In genomic region chr5:57887851-57888621, GRCh38 we compare ENCODE assay signal across 8 cellular contexts.
A peak's percentile ranks its signal among the peaks of the same experiment; 100 is the strongest.
DNase-seq lines count a peak whose midpoint lies in the region; ATAC-seq and TF ChIP-seq lines count a peak whose summit lies in the region.

No MANE protein-coding gene starts in this region.

- no peaks in the 10 kb centered on the region for H3K36me3 Mint-ChIP-seq in activated CD4-positive, alpha-beta T cell treated with anti-CD3 and anti-CD28 coated beads, Interleukin-2, amount 10 ng/mL, durations not matched to agents 7 days and 5 days (ENCODE audit: low read depth)

- no peak overlapping the region for H3K4me3 Mint-ChIP-seq in activated CD4-positive, alpha-beta T cell treated with anti-CD3 and anti-CD28 coated beads, Interleukin-2, amount 10 ng/mL, durations not matched to agents 7 days and 5 days

- no peak overlapping the region for H3K27ac Mint-ChIP-seq in activated CD4-positive, alpha-beta T cell treated with anti-CD3 and anti-CD28 coated beads, Interleukin-2, amount 10 ng/mL, durations not matched to agents 7 days and 5 days

- TF ChIP-seq CTCF in GM10266 (IDR thresholded peaks at IDR 0.05; ENCODE audit: control insufficient read depth, insufficient read depth, low read depth, missing control alignments), result no peak

- POLR2A ChIA-PET in activated CD4-positive, alpha-beta T cell treated with anti-CD3 and anti-CD28 coated beads, Interleukin-2, amount 10 ng/mL, durations not matched to agents 7 days and 5 days (lab: Charles Lee), result interaction anchor here (0.5 kb wide), 1 partner anchor 571 kb away, joined by 3 read pairs; no protein-coding TSS in a partner anchor

- ATAC-seq in GM21390 (IDR thresholded peaks at IDR 0.05; ENCODE audit: unreplicated experiment), result no peak

- no peaks in the 10 kb centered on the region for H3K9me3 Mint-ChIP-seq in activated CD4-positive, alpha-beta T cell treated with anti-CD3 and anti-CD28 coated beads, Interleukin-2, amount 10 ng/mL, durations not matched to agents 7 days and 5 days

- peaks cover 2% of the 10 kb centered on the region for H3K27me3 Mint-ChIP-seq in activated CD4-positive, alpha-beta T cell treated with anti-CD3 and anti-CD28 coated beads, Interleukin-2, amount 10 ng/mL, durations not matched to agents 7 days and 5 days

- CTCF ChIA-PET in activated CD4-positive, alpha-beta T cell treated with anti-CD3 and anti-CD28 coated beads, Interleukin-2, amount 10 ng/mL, durations not matched to agents 7 days and 5 days (lab: Charles Lee), result no interaction called here

- no peaks in the 10 kb centered on the region for H3K4me1 Mint-ChIP-seq in activated CD4-positive, alpha-beta T cell treated with anti-CD3 and anti-CD28 coated beads, Interleukin-2, amount 10 ng/mL, durations not matched to agents 7 days and 5 days

- DNase-seq in activated CD4-positive, alpha-beta T cell treated with anti-CD3 and anti-CD28 coated beads for 48 hours, result peak; percentile 8
- DNase-seq in activated CD4-positive, alpha-beta T cell treated with anti-CD3 and anti-CD28 coated beads, Interleukin-2, amount 10 ng/mL, durations not matched to agents 7 days and 5 days, result no peak
- DNase-seq in NCI-H748 treated with DMSO at 0.1 percent for 48 hours (lab: John Stamatoyannopoulos, UW) (peak; percentile 62), dermis microvascular lymphatic vessel endothelial cell (ENCODE audit: low read depth in 2 of 2) (peak; percentile 53 to 82), medulla oblongata (ENCODE audit: extremely low spot score) (peak; percentile 47), GM10266 (ENCODE audit: extremely low spot score) (no peak), NK-92 (lab: John Stamatoyannopoulos, UW; ENCODE audit: unreplicated experiment) (no peak)

Comparison
In these comparisons a context has a peak if more than half of its experiments do, and no peak if none do; other contexts are left out.
1. DNase-seq: peak in activated CD4-positive, alpha-beta T cell treated with anti-CD3 and anti-CD28 coated beads for 48 hours (single experiment), NCI-H748 treated with DMSO at 0.1 percent for 48 hours (single experiment), dermis microvascular lymphatic vessel endothelial cell (2 of 2) and medulla oblongata (single experiment); none in activated CD4-positive, alpha-beta T cell treated with anti-CD3 and anti-CD28 coated beads, Interleukin-2, amount 10 ng/mL, durations not matched to agents 7 days and 5 days (single experiment), GM10266 (single experiment) and NK-92 (single experiment).